6 cellular contexts compared by ENCODE assay signal in the genomic region with DNA sequence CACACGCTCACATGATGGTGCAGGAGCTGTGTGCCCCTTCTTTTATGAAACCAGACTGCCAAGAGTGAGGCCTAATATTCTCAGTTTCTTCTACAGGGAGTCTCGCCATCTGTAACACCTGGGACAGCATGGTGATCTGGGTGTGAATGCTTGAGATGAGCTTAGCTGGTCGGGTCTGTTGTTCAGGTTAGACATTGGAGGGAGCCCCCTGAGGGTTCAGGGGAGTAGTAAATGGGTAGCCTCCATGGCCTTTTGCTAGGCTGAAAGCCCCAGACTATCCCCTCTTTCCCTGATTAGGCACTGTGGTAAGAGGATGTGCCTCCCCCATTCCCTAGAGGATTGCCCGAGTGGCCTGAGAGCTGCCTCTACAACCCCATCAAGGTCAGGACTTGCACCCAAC.
"Had no signal": no experiment of that assay in that cellular context is flagged by ENCODE, and none has a peak within 500 bp of the region (broad histone marks: within the 10 kb centered on the region; RNA-seq: fewer than 3 reads in every experiment).

No MANE protein-coding gene starts in this region.

- DNase-seq: IMR-90, KBM-7 had no signal

- H3K4me3 Mint-ChIP-seq: IgD-negative memory B cell had no signal

- H3K36me3 Mint-ChIP-seq: IgD-negative memory B cell had no signal

- H3K27me3 Mint-ChIP-seq: IgD-negative memory B cell had no signal

- H3K27ac ChIP-seq: HL-60 had no signal

- H3K27ac Mint-ChIP-seq: IgD-negative memory B cell had no signal

- H3K4me3 ChIP-seq: K562 had no signal

- ATAC-seq: HepG2, K562 had no signal
